In genomic region chr14:104276435-104276834, GRCh38 we compare ENCODE assay signal across 19 cellular contexts.
"Had no signal": no experiment of that assay in that cellular context is flagged by ENCODE, and none has a peak within 500 bp of the region (broad histone marks: within the 10 kb centered on the region; RNA-seq: fewer than 3 reads in every experiment).

No MANE protein-coding gene starts in this region.

- H3K4me3 ChIP-seq: coronary artery, heart left ventricle, neural progenitor cell, prostate gland, right atrium auricular region had no signal

- H3K9me3 ChIP-seq: gastrocnemius medialis, heart left ventricle, prostate gland, right atrium auricular region had no signal

- H3K4me1 ChIP-seq: prostate gland, right atrium auricular region had no signal

- ATAC-seq: activated T-helper 17 cell treated with anti-CD3 and anti-CD28 coated beads, Interleukin-2, amount 50 U/mL, for 72 hours; gastrocnemius medialis; heart left ventricle; naive thymus-derived CD4-positive, alpha-beta T cell; WTC11 had no signal

- DNase-seq: activated CD4-positive, alpha-beta memory T cell treated with anti-CD3 and anti-CD28 coated beads for 36 hours; activated CD4-positive, alpha-beta T cell treated with anti-CD3 and anti-CD28 coated beads for 4 hours; activated naive CD4-positive, alpha-beta T cell; activated naive CD8-positive, alpha-beta T cell treated with anti-CD3 and anti-CD28 coated beads, Interleukin-2, amount 10 ng/mL, durations not matched to agents 7 days and 5 days; activated T-cell treated with anti-CD3 and anti-CD28 coated beads, Interleukin-2, amount 50 U/mL, for 1 hour; amygdala; caudate nucleus; erythroblast; gastrocnemius medialis; heart left ventricle; naive thymus-derived CD4-positive, alpha-beta T cell; stimulated activated CD4-positive, alpha-beta T cell treated with anti-CD3 and anti-CD28 coated beads, Interleukin-2, amount 100 ng/mL, for 48 hours; trophoblast cell had no signal

- H3K27ac ChIP-seq: coronary artery, gastrocnemius medialis, heart left ventricle, neural progenitor cell, prostate gland, right atrium auricular region had no signal

- H3K9ac ChIP-seq: neural progenitor cell had no signal

- H3K36me3 ChIP-seq: gastrocnemius medialis, heart left ventricle, neural progenitor cell, prostate gland, right atrium auricular region had no signal

- H3K4me2 ChIP-seq: neural progenitor cell had no signal

- H3K27me3 ChIP-seq: neural progenitor cell, right atrium auricular region had no signal

- H2AFZ ChIP-seq: neural progenitor cell had no signal
